In the genomic region with DNA sequence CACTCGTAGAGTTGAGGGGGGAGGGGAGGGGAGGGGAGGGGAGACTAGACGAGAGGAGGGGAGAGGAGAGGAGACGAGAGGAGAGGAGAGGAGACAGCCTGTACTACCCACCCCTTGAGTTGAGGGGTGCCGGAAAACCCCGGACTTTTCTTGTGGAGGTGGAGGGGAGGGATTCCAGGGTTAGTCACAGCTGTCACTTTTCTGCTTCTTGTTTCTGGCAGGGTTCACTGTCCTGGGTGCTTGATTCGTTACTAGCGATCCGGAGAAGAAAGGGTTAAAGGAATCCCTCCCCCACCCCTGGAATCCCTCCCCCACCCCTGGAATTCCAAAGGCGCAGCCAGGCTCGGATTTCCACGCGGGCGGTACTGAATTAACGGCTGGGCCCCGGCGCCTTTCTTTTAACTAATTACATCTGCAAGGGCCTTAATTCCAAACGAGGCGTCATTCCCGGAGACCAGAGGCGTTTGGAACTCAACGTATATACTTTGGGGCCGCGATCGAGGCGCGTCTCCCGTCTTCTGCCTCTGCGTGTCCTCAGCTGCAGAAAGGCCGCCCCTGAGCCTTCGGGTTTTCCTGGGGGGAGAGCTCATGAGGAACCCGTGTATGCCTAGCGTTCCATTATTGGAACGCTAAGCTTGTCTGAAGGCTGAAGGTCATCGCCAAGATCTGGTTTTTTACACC, we compare ENCODE assay signal across 9 cellular contexts. TPM values are rescaled to one million over a fixed set of nuclear protein-coding genes. Genes with fewer than 3 reads are reported as not detected.
DNase-seq lines count a peak whose midpoint lies in the region; ATAC-seq and TF ChIP-seq lines count a peak whose summit lies in the region.
"Had no signal": no experiment of that assay in that cellular context is flagged by ENCODE, and none has a peak within 500 bp of the region (broad histone marks: within the 10 kb centered on the region; RNA-seq: fewer than 3 reads in every experiment).

No MANE protein-coding gene starts in this region.

- H3K4me1 ChIP-seq in cardiac muscle cell (ENCODE audit: low read depth): no peaks in the 10 kb centered on the region
- peaks cover 0 to 15% of the 10 kb centered on the region in 2 donors for H3K4me1 ChIP-seq in right atrium auricular region
- no peaks in the 10 kb centered on the region for H3K4me1 ChIP-seq in right lobe of liver

- H3K4me3 Mint-ChIP-seq in type B pancreatic cell: peak overlapping the region; percentile 63

- peaks cover 3% of the 10 kb centered on the region for H3K36me3 Mint-ChIP-seq in type B pancreatic cell

- peaks cover 16% of the 10 kb centered on the region for H3K9me3 Mint-ChIP-seq in type B pancreatic cell

- peak overlapping the region; percentile 31 for H3K27ac Mint-ChIP-seq in type B pancreatic cell

- H3K36me3 ChIP-seq in cardiac muscle cell: no peaks in the 10 kb centered on the region
- no peaks in the 10 kb centered on the region for H3K36me3 ChIP-seq in right atrium auricular region
- no peaks in the 10 kb centered on the region for H3K36me3 ChIP-seq in WERI-Rb-1
- H3K36me3 ChIP-seq in right lobe of liver: no peaks in the 10 kb centered on the region

- H3K27me3 ChIP-seq in cardiac muscle cell: no peaks in the 10 kb centered on the region
- no peaks in the 10 kb centered on the region for H3K27me3 ChIP-seq in right atrium auricular region
- peaks cover 14% of the 10 kb centered on the region for H3K27me3 ChIP-seq in WERI-Rb-1 (ENCODE audit: insufficient read depth, low read depth, severe bottlenecking)
- H3K27me3 ChIP-seq in right lobe of liver: no peaks in the 10 kb centered on the region

- TF ChIP-seq CTCF in cardiac muscle cell (IDR thresholded peaks at IDR 0.05; ENCODE audit: low read depth, low read length): no peak
- TF ChIP-seq CTCF in right atrium auricular region (IDR thresholded peaks at IDR 0.05): no peak
- no peak for TF ChIP-seq CTCF in WERI-Rb-1 (IDR thresholded peaks at IDR 0.05; ENCODE audit: low read depth, low read length)
- no peak for TF ChIP-seq CTCF in right lobe of liver (IDR thresholded peaks at IDR 0.05)
- no peak for TF ChIP-seq CTCF in type B pancreatic cell (conservative IDR thresholded peaks at IDR 0.05)

- ATAC-seq in right lobe of liver (no peak), HG03039 (IDR thresholded peaks at IDR 0.05; ENCODE audit: unreplicated experiment) (no peak)

- H3K27ac ChIP-seq in cardiac muscle cell: peak overlapping the region; percentile 95
- peak overlapping the region in 1 of 2 donors; percentile 5 for H3K27ac ChIP-seq in right atrium auricular region
- no peak overlapping the region for H3K27ac ChIP-seq in WERI-Rb-1
- peak overlapping the region in 2 of 3 donors; percentile 47 to 57 for H3K27ac ChIP-seq in right lobe of liver

- H3K9me3 ChIP-seq in cardiac muscle cell (ENCODE audit: low read depth) (no peaks in the 10 kb centered on the region), right atrium auricular region (no peaks in the 10 kb centered on the region), WERI-Rb-1 (ENCODE audit: severe bottlenecking) (peaks cover 4% of the 10 kb centered on the region), right lobe of liver (no peaks in the 10 kb centered on the region)

- TF ChIP-seq POLR2A in right lobe of liver (IDR thresholded peaks at IDR 0.05): no peak

- DNase-seq in cardiac muscle cell (ENCODE audit: low read depth in 1 of 2, low spot score in 1 of 2) (peak in 1 of 2 donors; percentile 84), right atrium auricular region (ENCODE audit: low spot score) (no peak), WERI-Rb-1 (peak; percentile 53), right lobe of liver (no peak), type B pancreatic cell (ENCODE audit: extremely low spot score, unreplicated experiment) (no peak), mesenteric fat pad (ENCODE audit: low spot score) (no peak), RPMI8226 (no peak)
- DNase-seq: DND-41 had no signal

- H3K4me3 ChIP-seq in cardiac muscle cell (peak overlapping the region; percentile 23), right atrium auricular region (no peak overlapping the region), WERI-Rb-1 (ENCODE audit: low read depth, low read length) (peak overlapping the region; percentile 26), right lobe of liver (no peak overlapping the region)

- intact Hi-C loops in right lobe of liver (cut with DNase I): no loop called here

- 7% methylated on average over 18 of the region's 34 CpGs for WGBS in right lobe of liver (ENCODE audit: insufficient coverage, low coverage, low lambda C conversion rate, missing lambda C conversion rate)

- H3K27me3 Mint-ChIP-seq in type B pancreatic cell: peaks cover 3% of the 10 kb centered on the region

- peaks cover 14% of the 10 kb centered on the region for H3K4me1 Mint-ChIP-seq in type B pancreatic cell (ENCODE audit: unreplicated experiment)

RNA-seq across cellular contexts. Expression of a gene that starts 20.1 kb away (rescaled TPM):
- 1.9 and 2.1 TPM in 2 replicates for total RNA-seq in cardiac muscle cell
- 2.4 TPM in 2 replicates for polyA plus RNA-seq in cardiac muscle cell
- total RNA-seq in right atrium auricular region: 1 to 10 TPM in 1 of 2 donors, under 1 TPM in 1; 0.26 to 3.1 TPM
- 1 to 10 TPM; 1.4 to 4.0 (median 2.5) TPM for total RNA-seq in right lobe of liver
- total RNA-seq in type B pancreatic cell (ENCODE audit: low replicate concordance): 5.1 and 6.7 TPM in 2 replicates
- total RNA-seq in mesenteric fat pad: 29.8 TPM

RNA-seq across cellular contexts. Expression of a gene that starts 36.1 kb away (rescaled TPM):
- total RNA-seq in cardiac muscle cell (not detected in 2 replicates), right atrium auricular region (not detected), right lobe of liver (under 1 TPM in 1 of 6 experiments, not detected in 5; 0.55 TPM), type B pancreatic cell (ENCODE audit: low replicate concordance) (not detected in 2 replicates), mesenteric fat pad (0.22 TPM)
- polyA plus RNA-seq in cardiac muscle cell: not detected in 2 replicates

Comparison
In these comparisons a context has a peak if more than half of its experiments do, and no peak if none do; other contexts are left out.
1. H3K4me3 ChIP-seq: peak in cardiac muscle cell (single experiment) and WERI-Rb-1 (single experiment); none in right atrium auricular region (0 of 2) and right lobe of liver (0 of 3).